ENCODE assay signal across 16 cellular contexts in genomic region chr17:47843391-47843730, GRCh38. TPM values are rescaled to one million over a fixed set of nuclear protein-coding genes. Genes with fewer than 3 reads are reported as not detected.
DNase-seq lines count a peak whose midpoint lies in the region; ATAC-seq, FAIRE-seq and TF ChIP-seq lines count a peak whose summit lies in the region.
"Had no signal": no experiment of that assay in that cellular context is flagged by ENCODE, and none has a peak within 500 bp of the region (broad histone marks: within the 10 kb centered on the region; RNA-seq: fewer than 3 reads in every experiment).

No MANE protein-coding gene starts in this region.

- peaks cover 6 to 8% of the 10 kb centered on the region in 2 donors for H3K36me3 Mint-ChIP-seq in activated naive CD4-positive, alpha-beta T cell treated with anti-CD3 and anti-CD28 coated beads, Interleukin-2, amount 50 U/mL, for 72 hours
- H3K36me3 Mint-ChIP-seq: naive B cell had no signal

- H3K9ac ChIP-seq in HepG2 (ENCODE audit: insufficient read depth, low read depth, low read length), result no peak overlapping the region
- peak overlapping the region; percentile 12 for H3K9ac ChIP-seq in mesendoderm (ENCODE audit: low read length)
- H3K9ac ChIP-seq: SK-N-SH had no signal

- no peak for TF ChIP-seq POLR2A in HepG2 (IDR thresholded peaks at IDR 0.05; ENCODE audit: insufficient read depth in 1 of 2, low read depth in 2 of 2, low read length in 2 of 2)
- no peak for TF ChIP-seq POLR2A in right lobe of liver (IDR thresholded peaks at IDR 0.05)

- no peak for TF ChIP-seq EP300 in HepG2 (IDR thresholded peaks at IDR 0.05; ENCODE audit: low read depth in 2 of 2, low read length in 2 of 2)
- no peak for TF ChIP-seq EP300 in HepG2 (CRISPR knock-in tag; IDR thresholded peaks at IDR 0.05; ENCODE audit: borderline replicate concordance)

- H3K27ac Mint-ChIP-seq in activated naive CD4-positive, alpha-beta T cell treated with anti-CD3 and anti-CD28 coated beads, Interleukin-2, amount 50 U/mL, for 72 hours, result no peak overlapping the region
- H3K27ac Mint-ChIP-seq: naive B cell had no signal

- in situ Hi-C loops in HepG2 (cut with HindIII; ENCODE audit: extremely low pct_ligation_motif_present, low pct_unique_long_range_greater_than_20kb), result loop anchor here (5.0 kb wide), 2 partner anchors 49 to 174 kb away; no protein-coding TSS in a partner anchor

- H3K4me1 ChIP-seq in HepG2 (ENCODE audit: insufficient read depth, low read length), result peaks cover 58% of the 10 kb centered on the region
- H3K4me1 ChIP-seq in right lobe of liver, result peaks cover 0 to 31% (median 11%) of the 10 kb centered on the region in 4 donors
- H3K4me1 ChIP-seq in mesendoderm (ENCODE audit: control insufficient read depth, low read depth, low read length), result peaks cover 9% of the 10 kb centered on the region

- no peak for TF ChIP-seq CTCF in HepG2 (CRISPR knock-in tag; IDR thresholded peaks at IDR 0.05)
- TF ChIP-seq CTCF in right lobe of liver (IDR thresholded peaks at IDR 0.05), result no peak
- peak; percentile 68 for TF ChIP-seq CTCF in RWPE1 (conservative IDR thresholded peaks at IDR 0.05; ENCODE audit: low read depth)

- H2BK15ac ChIP-seq in mesendoderm (replicated peaks; ENCODE audit: low read depth), result no peak overlapping the region

- BruUV-seq in HepG2 (replicated peaks; lab: Mats Ljungman, UMichigan), result no TSS peak

- no peaks in the 10 kb centered on the region for H3K9me3 ChIP-seq in HepG2 (ENCODE audit: low read length)
- no peaks in the 10 kb centered on the region for H3K9me3 ChIP-seq in right lobe of liver
- no peaks in the 10 kb centered on the region for H3K9me3 ChIP-seq in MG63
- H3K9me3 ChIP-seq: lower lobe of right lung, SK-N-SH, thoracic aorta had no signal

- H3K79me2 ChIP-seq in HepG2 (ENCODE audit: insufficient read depth, low read length) (peaks cover 10% of the 10 kb centered on the region), mesendoderm (ENCODE audit: control insufficient read depth, insufficient read depth, low read length) (no peaks in the 10 kb centered on the region)

- H2AK5ac ChIP-seq in mesendoderm (ENCODE audit: low read length), result no peak overlapping the region

- no peak overlapping the region for H3K56ac ChIP-seq in mesendoderm (ENCODE audit: low read length)

- no peak for FAIRE-seq in HepG2 (lab: Jason Lieb, UNC)
- FAIRE-seq: H54, islet of Langerhans, RCC 7860 had no signal

- no peak overlapping the region for H4K5ac ChIP-seq in mesendoderm (ENCODE audit: low read length)

- H3K23ac ChIP-seq in mesendoderm (ENCODE audit: low read length), result no peak overlapping the region

- H2BK120ac ChIP-seq in mesendoderm (ENCODE audit: low read depth, low read length), result no peak overlapping the region

- CTCF ChIA-PET in HepG2 (lab: Yijun Ruan, JAX; ENCODE audit: low intra/inter-chr PET ratio, low total read pairs) (interaction anchor here (0.7 to 5.6 kb wide), 3 partner anchors 46 to 175 kb away, joined by 3 to 162 read pairs (median 4); partner anchors contain the start of gene SP2), RWPE1 (lab: Yijun Ruan, JAX) (interaction anchor here (0.6 to 4.2 kb wide), 13 partner anchors 12 to 175 kb away, joined by 3 to 78 read pairs (median 5); partner anchors contain the start of genes PNPO and SP2)

- TF ChIP-seq RAD21 in HepG2 (CRISPR knock-in tag; IDR thresholded peaks at IDR 0.05), result no peak

- H3K36me3 ChIP-seq in HepG2 (replicated peaks in 1 of 2; ENCODE audit: control insufficient read depth in 1 of 2, insufficient read depth in 2 of 2, low read length in 2 of 2), result no peaks in the 10 kb centered on the region; a peak in 2 of 5 replicates
- no peaks in the 10 kb centered on the region for H3K36me3 ChIP-seq in right lobe of liver
- no peaks in the 10 kb centered on the region for H3K36me3 ChIP-seq in mesendoderm (ENCODE audit: control insufficient read depth, insufficient read depth, low read length)
- H3K36me3 ChIP-seq in MG63, result no peaks in the 10 kb centered on the region
- H3K36me3 ChIP-seq: thoracic aorta had no signal

- no peak overlapping the region for H2BK5ac ChIP-seq in mesendoderm (ENCODE audit: low read length)

- H3K79me1 ChIP-seq in mesendoderm (ENCODE audit: low read length), result peaks cover 6% of the 10 kb centered on the region

- no peak overlapping the region for H3K4ac ChIP-seq in mesendoderm (ENCODE audit: low read depth, low read length)

- H3K4me2 ChIP-seq in HepG2 (ENCODE audit: low read depth, low read length), result peak overlapping the region; percentile 89
- no peak overlapping the region for H3K4me2 ChIP-seq in mesendoderm (ENCODE audit: low read length)
- H3K4me2 ChIP-seq: SK-N-SH had no signal

- no peaks in the 10 kb centered on the region for H4K20me1 ChIP-seq in HepG2 (ENCODE audit: insufficient read depth, low read length)

- 0% methylated on average over 6 of the region's 6 CpGs for WGBS in HepG2 (ENCODE audit: low lambda C conversion rate)
- WGBS in right lobe of liver (ENCODE audit: insufficient coverage, low coverage, low lambda C conversion rate, missing lambda C conversion rate), result 13% methylated on average over 2 of the region's 6 CpGs
- no CpG with 5 or more reads among the region's 6 CpGs for WGBS in mesendoderm (ENCODE audit: extremely low coverage, insufficient coverage, low lambda C conversion rate)

- H3K4me3 ChIP-seq in HepG2 (replicated peaks in 1 of 3; ENCODE audit: insufficient read depth in 1 of 3, low read depth in 2 of 3, low read length in 3 of 3) (peak overlapping the region in 1 of 3 experiments; percentile 13; a peak in 1 of 6 replicates), right lobe of liver (no peak overlapping the region), mesendoderm (ENCODE audit: low read length) (no peak overlapping the region), MG63 (no peak overlapping the region)
- H3K4me3 ChIP-seq: lower lobe of right lung, thoracic aorta had no signal

- no peak overlapping the region for H3K18ac ChIP-seq in mesendoderm (ENCODE audit: low read length)

- no peak overlapping the region for H2AFZ ChIP-seq in HepG2 (ENCODE audit: low read length)

- H4K8ac ChIP-seq in mesendoderm (ENCODE audit: low read depth, low read length), result no peak overlapping the region

- POLR2A ChIA-PET in HepG2 (lab: Yijun Ruan, JAX) (interaction anchor here (0.7 to 4.8 kb wide), 8 partner anchors 12 to 252 kb away, joined by 3 to 30 read pairs (median 6); partner anchors contain the start of genes LRRC46, MRPL10, PNPO and SP2), RWPE1 (lab: Yijun Ruan, JAX; ENCODE audit: low non-redundant PET) (interaction anchor here (1.0 kb wide), 1 partner anchor 46 kb away, joined by 4 read pairs; no protein-coding TSS in a partner anchor)

- no peaks in the 10 kb centered on the region for H3K9me3 Mint-ChIP-seq in activated naive CD4-positive, alpha-beta T cell treated with anti-CD3 and anti-CD28 coated beads, Interleukin-2, amount 50 U/mL, for 72 hours
- H3K9me3 Mint-ChIP-seq: naive B cell had no signal

- DNase-seq in HepG2 (ENCODE audit: low spot score), result no peak
- no peak for DNase-seq in right lobe of liver
- DNase-seq in RWPE1 (ENCODE audit: low spot score), result no peak
- no peak for DNase-seq in mesendoderm
- DNase-seq in activated naive CD4-positive, alpha-beta T cell treated with anti-CD3 and anti-CD28 coated beads, Interleukin-2, amount 50 U/mL, for 72 hours (ENCODE audit: low spot score in 2 of 2), result no peak
- DNase-seq in MG63, result no peak
- DNase-seq in OCI-M2 (lab: John Stamatoyannopoulos, UW; ENCODE audit: unreplicated experiment), result no peak
- no peak for DNase-seq in effector CD4-positive, alpha-beta T cell

- H3K27ac ChIP-seq in HepG2 (ENCODE audit: extremely low read length, insufficient read depth, low read length) (no peak overlapping the region), right lobe of liver (no peak overlapping the region), RWPE1 (peak overlapping the region; percentile 51), mesendoderm (ENCODE audit: low read depth, low read length) (no peak overlapping the region)
- H3K27ac ChIP-seq: HL-60, lower lobe of right lung, thoracic aorta had no signal

- H3K27me3 ChIP-seq in HepG2 (ENCODE audit: control insufficient read depth in 1 of 2, insufficient read depth in 2 of 2, low read length in 2 of 2) (peaks cover 0 to 2% of the 10 kb centered on the region in 2 experiments; a peak in 1 of 5 replicates), right lobe of liver (peaks cover 0 to 14% of the 10 kb centered on the region in 2 donors), mesendoderm (ENCODE audit: insufficient read depth, low read length, poor library complexity) (no peaks in the 10 kb centered on the region), MG63 (no peaks in the 10 kb centered on the region; the same call in 1 of the 2 replicates)

- intact Hi-C loops in HepG2 (cut with micrococcal nuclease; ENCODE audit: unreplicated experiment), result loop anchor here (2.0 kb wide), 1 partner anchor 105 kb away; no protein-coding TSS in a partner anchor
- intact Hi-C loops in right lobe of liver (cut with DNase I), result loop anchor here (10.0 kb wide), 1 partner anchor 171 kb away; no protein-coding TSS in a partner anchor

- ATAC-seq in HepG2, result no peak
- ATAC-seq in right lobe of liver, result no peak
- no peak for ATAC-seq in activated naive CD4-positive, alpha-beta T cell treated with anti-CD3 and anti-CD28 coated beads, Interleukin-2, amount 50 U/mL, for 72 hours

RNA-seq across cellular contexts. Expression of gene SCRN2, which starts 2.3 kb away (rescaled TPM):
- total RNA-seq in HepG2 (2016; rRNA removed; fragmentation: Illumina TruSeq; extraction: Trizol), result 15.0 and 29.5 TPM in 2 replicates
- 14.0 and 15.6 TPM in 2 replicates for total RNA-seq in HepG2 (2016; cell fraction: cytosol; rRNA removed; fragmentation: Illumina TruSeq; extraction: Trizol; ENCODE audit: low read depth)
- total RNA-seq in HepG2 (2016; cell fraction: insoluble cytoplasmic fraction; rRNA removed; fragmentation: Illumina TruSeq; extraction: Trizol), result 14.9 and 29.8 TPM in 2 replicates
- total RNA-seq in HepG2 (2016; cell fraction: membrane; rRNA removed; fragmentation: Illumina TruSeq; extraction: Trizol), result 9.4 and 10.4 TPM in 2 replicates
- 38.4 and 39.4 TPM in 2 replicates for total RNA-seq in HepG2 (2016; cell fraction: nucleus; rRNA removed; fragmentation: Illumina TruSeq; extraction: Trizol)
- polyA plus RNA-seq in HepG2 (2011; rRNA removed), result 21.7 and 28.6 TPM in 2 replicates
- polyA plus RNA-seq in HepG2 (2011; cell fraction: cytosol; rRNA removed), result 12.8 and 18.6 TPM in 2 replicates
- 254 and 255 TPM in 2 replicates for polyA plus RNA-seq in HepG2 (2011; cell fraction: nucleus; rRNA removed)
- polyA plus RNA-seq in HepG2 (2012), result 16.2 and 19.4 TPM in 2 replicates
- 2.8 and 3.6 TPM in 2 replicates for polyA plus RNA-seq in HepG2 (2016; cell fraction: cytosol; fragmentation: Illumina TruSeq; extraction: Trizol; ENCODE audit: low read depth)
- polyA plus RNA-seq in HepG2 (2016; cell fraction: insoluble cytoplasmic fraction; fragmentation: Illumina TruSeq; extraction: Trizol; ENCODE audit: low read depth), result 11.1 and 13.6 TPM in 2 replicates
- 4.4 and 5.4 TPM in 2 replicates for polyA plus RNA-seq in HepG2 (2016; cell fraction: membrane; fragmentation: Illumina TruSeq; extraction: Trizol; ENCODE audit: low read depth)
- 76.0 and 78.1 TPM in 2 replicates for polyA plus RNA-seq in HepG2 (2016; cell fraction: nucleus; fragmentation: Illumina TruSeq; extraction: Trizol; ENCODE audit: insufficient read depth, low read depth)
- 22.3 and 32.7 TPM in 2 replicates for polyA minus RNA-seq in HepG2 (2011; rRNA and poly(A)+ RNA removed; ENCODE audit: low replicate concordance)
- 4.6 and 7.0 TPM in 2 replicates for polyA minus RNA-seq in HepG2 (2011; cell fraction: cytosol; rRNA and poly(A)+ RNA removed)
- polyA minus RNA-seq in HepG2 (2011; cell fraction: nucleus; rRNA and poly(A)+ RNA removed), result 42.1 and 48.9 TPM in 2 replicates
- 10 to 100 TPM; 18.1 to 25.7 (median 19.6) TPM for total RNA-seq in right lobe of liver
- polyA plus RNA-seq in mesendoderm (2013, experiment 1 of 2), result 6.6 TPM
- polyA plus RNA-seq in mesendoderm (2013, experiment 2 of 2), result 7.7 TPM
- total RNA-seq in activated naive CD4-positive, alpha-beta T cell treated with anti-CD3 and anti-CD28 coated beads, Interleukin-2, amount 50 U/mL, for 72 hours, result 10 to 100 TPM; 30.9 to 34.8 TPM
- total RNA-seq in MG63 (2014; rRNA removed; shearing (Covaris generic); ENCODE audit: low replicate concordance), result 41.8 and 45.0 TPM in 2 replicates

RNA-seq across cellular contexts. Expression of gene SP6, which starts 7.6 kb away (rescaled TPM):
- total RNA-seq in HepG2 (2016; rRNA removed; fragmentation: Illumina TruSeq; extraction: Trizol), result 0.07 TPM in 1 of 2 replicates, not detected in the other
- total RNA-seq in HepG2 (2016; cell fraction: cytosol; rRNA removed; fragmentation: Illumina TruSeq; extraction: Trizol; ENCODE audit: low read depth), result not detected in 2 replicates
- 0.04 TPM in 1 of 2 replicates, not detected in the other for total RNA-seq in HepG2 (2016; cell fraction: insoluble cytoplasmic fraction; rRNA removed; fragmentation: Illumina TruSeq; extraction: Trizol)
- 0.03 and 0.10 TPM in 2 replicates for total RNA-seq in HepG2 (2016; cell fraction: membrane; rRNA removed; fragmentation: Illumina TruSeq; extraction: Trizol)
- not detected in 2 replicates for total RNA-seq in HepG2 (2016; cell fraction: nucleus; rRNA removed; fragmentation: Illumina TruSeq; extraction: Trizol)
- 0.07 and 0.09 TPM in 2 replicates for polyA plus RNA-seq in HepG2 (2011; rRNA removed)
- 0.05 and 0.07 TPM in 2 replicates for polyA plus RNA-seq in HepG2 (2011; cell fraction: cytosol; rRNA removed)
- polyA plus RNA-seq in HepG2 (2011; cell fraction: nucleus; rRNA removed), result 0.19 and 0.28 TPM in 2 replicates
- 0.09 TPM in 2 replicates for polyA plus RNA-seq in HepG2 (2012)
- not detected in 2 replicates for polyA plus RNA-seq in HepG2 (2016; cell fraction: cytosol; fragmentation: Illumina TruSeq; extraction: Trizol; ENCODE audit: low read depth)
- polyA plus RNA-seq in HepG2 (2016; cell fraction: insoluble cytoplasmic fraction; fragmentation: Illumina TruSeq; extraction: Trizol; ENCODE audit: low read depth), result 0.09 TPM in 1 of 2 replicates, not detected in the other
- polyA plus RNA-seq in HepG2 (2016; cell fraction: membrane; fragmentation: Illumina TruSeq; extraction: Trizol; ENCODE audit: low read depth), result not detected in 2 replicates
- polyA plus RNA-seq in HepG2 (2016; cell fraction: nucleus; fragmentation: Illumina TruSeq; extraction: Trizol; ENCODE audit: insufficient read depth, low read depth), result 0.15 and 0.19 TPM in 2 replicates
- polyA minus RNA-seq in HepG2 (2011; rRNA and poly(A)+ RNA removed; ENCODE audit: low replicate concordance), result 0.04 and 0.05 TPM in 2 replicates
- polyA minus RNA-seq in HepG2 (2011; cell fraction: cytosol; rRNA and poly(A)+ RNA removed), result not detected in 2 replicates
- not detected in 2 replicates for polyA minus RNA-seq in HepG2 (2011; cell fraction: nucleus; rRNA and poly(A)+ RNA removed)
- under 1 TPM in 3 of 6 experiments, not detected in 3; 0.09 to 0.12 (median 0.11) TPM for total RNA-seq in right lobe of liver
- polyA plus RNA-seq in mesendoderm (2013, experiment 1 of 2), result 0.91 TPM
- polyA plus RNA-seq in mesendoderm (2013, experiment 2 of 2), result 0.78 TPM
- total RNA-seq in activated naive CD4-positive, alpha-beta T cell treated with anti-CD3 and anti-CD28 coated beads, Interleukin-2, amount 50 U/mL, for 72 hours, result under 1 TPM; 0.16 to 0.23 TPM
- not detected in 2 replicates for total RNA-seq in MG63 (2014; rRNA removed; shearing (Covaris generic); ENCODE audit: low replicate concordance)
- total RNA-seq: thoracic aorta had no signal

RNA-seq across cellular contexts. Expression of gene LRRC46, which starts 11.9 kb away (rescaled TPM):
- total RNA-seq in HepG2 (2016; rRNA removed; fragmentation: Illumina TruSeq; extraction: Trizol) (0.09 and 0.13 TPM in 2 replicates), right lobe of liver (under 1 TPM; 0.12 to 0.44 (median 0.35) TPM)
- 0.26 TPM in 1 of 2 replicates, not detected in the other for total RNA-seq in HepG2 (2016; cell fraction: cytosol; rRNA removed; fragmentation: Illumina TruSeq; extraction: Trizol; ENCODE audit: low read depth)
- 0.15 and 0.22 TPM in 2 replicates for total RNA-seq in HepG2 (2016; cell fraction: insoluble cytoplasmic fraction; rRNA removed; fragmentation: Illumina TruSeq; extraction: Trizol)
- total RNA-seq in HepG2 (2016; cell fraction: membrane; rRNA removed; fragmentation: Illumina TruSeq; extraction: Trizol), result 0.14 TPM in 1 of 2 replicates, not detected in the other
- total RNA-seq in HepG2 (2016; cell fraction: nucleus; rRNA removed; fragmentation: Illumina TruSeq; extraction: Trizol), result 0.43 TPM in 1 of 2 replicates, not detected in the other
- 0.09 and 0.16 TPM in 2 replicates for polyA plus RNA-seq in HepG2 (2011; rRNA removed)
- polyA plus RNA-seq in HepG2 (2011; cell fraction: cytosol; rRNA removed), result 0.15 and 0.18 TPM in 2 replicates
- polyA plus RNA-seq in HepG2 (2011; cell fraction: nucleus; rRNA removed), result 0.19 and 0.42 TPM in 2 replicates
- polyA plus RNA-seq in HepG2 (2012), result 0.70 and 0.75 TPM in 2 replicates
- 0.11 and 0.22 TPM in 2 replicates for polyA plus RNA-seq in HepG2 (2016; cell fraction: cytosol; fragmentation: Illumina TruSeq; extraction: Trizol; ENCODE audit: low read depth)
- polyA plus RNA-seq in HepG2 (2016; cell fraction: insoluble cytoplasmic fraction; fragmentation: Illumina TruSeq; extraction: Trizol; ENCODE audit: low read depth), result 0.35 and 0.46 TPM in 2 replicates
- 0.23 TPM in 2 replicates for polyA plus RNA-seq in HepG2 (2016; cell fraction: membrane; fragmentation: Illumina TruSeq; extraction: Trizol; ENCODE audit: low read depth)
- 0.43 and 0.74 TPM in 2 replicates for polyA plus RNA-seq in HepG2 (2016; cell fraction: nucleus; fragmentation: Illumina TruSeq; extraction: Trizol; ENCODE audit: insufficient read depth, low read depth)
- polyA minus RNA-seq in HepG2 (2011; rRNA and poly(A)+ RNA removed; ENCODE audit: low replicate concordance), result 0.46 and 1.2 TPM in 2 replicates
- polyA minus RNA-seq in HepG2 (2011; cell fraction: cytosol; rRNA and poly(A)+ RNA removed), result 0.44 and 0.59 TPM in 2 replicates
- 0.62 TPM in 1 of 2 replicates, not detected in the other for polyA minus RNA-seq in HepG2 (2011; cell fraction: nucleus; rRNA and poly(A)+ RNA removed)
- polyA plus RNA-seq in mesendoderm (2013, experiment 1 of 2), result 0.20 TPM
- 0.43 TPM for polyA plus RNA-seq in mesendoderm (2013, experiment 2 of 2)
- under 1 TPM; 0.46 to 0.60 TPM for total RNA-seq in activated naive CD4-positive, alpha-beta T cell treated with anti-CD3 and anti-CD28 coated beads, Interleukin-2, amount 50 U/mL, for 72 hours
- not detected in 2 replicates for total RNA-seq in MG63 (2014; rRNA removed; shearing (Covaris generic); ENCODE audit: low replicate concordance)

RNA-seq across cellular contexts. Expression of gene MRPL10, which starts 12.0 kb away (rescaled TPM):
- 56.7 and 59.7 TPM in 2 replicates for total RNA-seq in HepG2 (2016; rRNA removed; fragmentation: Illumina TruSeq; extraction: Trizol)
- total RNA-seq in HepG2 (2016; cell fraction: cytosol; rRNA removed; fragmentation: Illumina TruSeq; extraction: Trizol; ENCODE audit: low read depth), result 23.2 and 23.8 TPM in 2 replicates
- total RNA-seq in HepG2 (2016; cell fraction: insoluble cytoplasmic fraction; rRNA removed; fragmentation: Illumina TruSeq; extraction: Trizol), result 54.4 and 59.8 TPM in 2 replicates
- total RNA-seq in HepG2 (2016; cell fraction: membrane; rRNA removed; fragmentation: Illumina TruSeq; extraction: Trizol), result 57.6 and 61.5 TPM in 2 replicates
- total RNA-seq in HepG2 (2016; cell fraction: nucleus; rRNA removed; fragmentation: Illumina TruSeq; extraction: Trizol), result 27.0 and 27.8 TPM in 2 replicates
- 149 and 157 TPM in 2 replicates for polyA plus RNA-seq in HepG2 (2011; rRNA removed)
- 163 and 193 TPM in 2 replicates for polyA plus RNA-seq in HepG2 (2011; cell fraction: cytosol; rRNA removed)
- polyA plus RNA-seq in HepG2 (2011; cell fraction: nucleus; rRNA removed), result 84.2 and 97.9 TPM in 2 replicates
- 98.1 and 124 TPM in 2 replicates for polyA plus RNA-seq in HepG2 (2012)
- 32.0 and 36.2 TPM in 2 replicates for polyA plus RNA-seq in HepG2 (2016; cell fraction: cytosol; fragmentation: Illumina TruSeq; extraction: Trizol; ENCODE audit: low read depth)
- 90.1 and 104 TPM in 2 replicates for polyA plus RNA-seq in HepG2 (2016; cell fraction: insoluble cytoplasmic fraction; fragmentation: Illumina TruSeq; extraction: Trizol; ENCODE audit: low read depth)
- polyA plus RNA-seq in HepG2 (2016; cell fraction: membrane; fragmentation: Illumina TruSeq; extraction: Trizol; ENCODE audit: low read depth), result 63.3 and 69.4 TPM in 2 replicates
- polyA plus RNA-seq in HepG2 (2016; cell fraction: nucleus; fragmentation: Illumina TruSeq; extraction: Trizol; ENCODE audit: insufficient read depth, low read depth), result 52.7 and 55.5 TPM in 2 replicates
- 135 and 309 TPM in 2 replicates for polyA minus RNA-seq in HepG2 (2011; rRNA and poly(A)+ RNA removed; ENCODE audit: low replicate concordance)
- polyA minus RNA-seq in HepG2 (2011; cell fraction: cytosol; rRNA and poly(A)+ RNA removed), result 101 and 106 TPM in 2 replicates
- polyA minus RNA-seq in HepG2 (2011; cell fraction: nucleus; rRNA and poly(A)+ RNA removed), result 28.0 and 36.1 TPM in 2 replicates
- 10 to 100 TPM; 14.4 to 26.1 (median 16.3) TPM for total RNA-seq in right lobe of liver
- polyA plus RNA-seq in mesendoderm (2013, experiment 1 of 2), result 60.1 TPM
- 60.8 TPM for polyA plus RNA-seq in mesendoderm (2013, experiment 2 of 2)
- total RNA-seq in activated naive CD4-positive, alpha-beta T cell treated with anti-CD3 and anti-CD28 coated beads, Interleukin-2, amount 50 U/mL, for 72 hours, result 10 to 100 TPM; 68.7 to 84.1 TPM
- total RNA-seq in MG63 (2014; rRNA removed; shearing (Covaris generic); ENCODE audit: low replicate concordance), result 62.6 and 63.0 TPM in 2 replicates

RNA-seq across cellular contexts. Expression of gene OSBPL7, which starts 21.8 kb away (rescaled TPM):
- total RNA-seq in HepG2 (2016; rRNA removed; fragmentation: Illumina TruSeq; extraction: Trizol) (1.0 and 4.7 TPM in 2 replicates), right lobe of liver (1 to 10 TPM in 5 of 6 experiments, under 1 TPM in 1; 0.62 to 2.2 (median 1.4) TPM)
- 4.5 and 4.7 TPM in 2 replicates for total RNA-seq in HepG2 (2016; cell fraction: cytosol; rRNA removed; fragmentation: Illumina TruSeq; extraction: Trizol; ENCODE audit: low read depth)
- 1.3 and 5.6 TPM in 2 replicates for total RNA-seq in HepG2 (2016; cell fraction: insoluble cytoplasmic fraction; rRNA removed; fragmentation: Illumina TruSeq; extraction: Trizol)
- 1.4 and 1.5 TPM in 2 replicates for total RNA-seq in HepG2 (2016; cell fraction: membrane; rRNA removed; fragmentation: Illumina TruSeq; extraction: Trizol)
- 6.6 and 9.7 TPM in 2 replicates for total RNA-seq in HepG2 (2016; cell fraction: nucleus; rRNA removed; fragmentation: Illumina TruSeq; extraction: Trizol)
- polyA plus RNA-seq in HepG2 (2011; rRNA removed), result 6.6 and 8.3 TPM in 2 replicates
- 0.99 and 1.7 TPM in 2 replicates for polyA plus RNA-seq in HepG2 (2011; cell fraction: cytosol; rRNA removed)
- polyA plus RNA-seq in HepG2 (2011; cell fraction: nucleus; rRNA removed), result 86.7 and 120 TPM in 2 replicates
- polyA plus RNA-seq in HepG2 (2012), result 4.1 and 5.4 TPM in 2 replicates
- polyA plus RNA-seq in HepG2 (2016; cell fraction: cytosol; fragmentation: Illumina TruSeq; extraction: Trizol; ENCODE audit: low read depth), result 0.20 and 0.32 TPM in 2 replicates
- polyA plus RNA-seq in HepG2 (2016; cell fraction: insoluble cytoplasmic fraction; fragmentation: Illumina TruSeq; extraction: Trizol; ENCODE audit: low read depth), result 0.56 and 1.2 TPM in 2 replicates
- polyA plus RNA-seq in HepG2 (2016; cell fraction: membrane; fragmentation: Illumina TruSeq; extraction: Trizol; ENCODE audit: low read depth), result 0.27 and 0.42 TPM in 2 replicates
- 20.6 and 21.2 TPM in 2 replicates for polyA plus RNA-seq in HepG2 (2016; cell fraction: nucleus; fragmentation: Illumina TruSeq; extraction: Trizol; ENCODE audit: insufficient read depth, low read depth)
- polyA minus RNA-seq in HepG2 (2011; rRNA and poly(A)+ RNA removed; ENCODE audit: low replicate concordance), result 7.4 and 11.6 TPM in 2 replicates
- 1.6 TPM in 2 replicates for polyA minus RNA-seq in HepG2 (2011; cell fraction: cytosol; rRNA and poly(A)+ RNA removed)
- 16.1 and 23.1 TPM in 2 replicates for polyA minus RNA-seq in HepG2 (2011; cell fraction: nucleus; rRNA and poly(A)+ RNA removed)
- polyA plus RNA-seq in mesendoderm (2013, experiment 1 of 2), result 1.9 TPM
- polyA plus RNA-seq in mesendoderm (2013, experiment 2 of 2), result 2.0 TPM
- 10 to 100 TPM; 23.7 to 29.9 TPM for total RNA-seq in activated naive CD4-positive, alpha-beta T cell treated with anti-CD3 and anti-CD28 coated beads, Interleukin-2, amount 50 U/mL, for 72 hours
- 3.6 and 11.4 TPM in 2 replicates for total RNA-seq in MG63 (2014; rRNA removed; shearing (Covaris generic); ENCODE audit: low replicate concordance)
